In genomic region chr16:48361012-48361411, GRCh38 we compare ENCODE assay signal across 12 cellular contexts.
"Had no signal": no experiment of that assay in that cellular context is flagged by ENCODE, and none has a peak within 500 bp of the region (broad histone marks: within the 10 kb centered on the region; RNA-seq: fewer than 3 reads in every experiment).

No MANE protein-coding gene starts in this region.

- H3K27ac ChIP-seq: right atrium auricular region, tibial artery, vagina had no signal

- H3K27me3 Mint-ChIP-seq: naive thymus-derived CD4-positive, alpha-beta T cell had no signal

- H3K9me3 ChIP-seq: right atrium auricular region, tibial artery, vagina had no signal

- FAIRE-seq: astrocyte, endometrium, small intestine had no signal

- H3K4me3 ChIP-seq: right atrium auricular region, tibial artery, vagina had no signal

- H3K4me3 Mint-ChIP-seq: activated T-cell treated with anti-CD3 and anti-CD28 coated beads, Interleukin-2, amount 50 U/mL, for 4 hours; naive thymus-derived CD4-positive, alpha-beta T cell had no signal

- DNase-seq: activated T-cell treated with anti-CD3 and anti-CD28 coated beads, Interleukin-2, amount 50 U/mL, for 4 hours; mammary epithelial cell; naive thymus-derived CD4-positive, alpha-beta T cell; small intestine; tibial artery had no signal

- H3K9me3 Mint-ChIP-seq: activated T-cell treated with anti-CD3 and anti-CD28 coated beads, Interleukin-2, amount 50 U/mL, for 4 hours; naive thymus-derived CD4-positive, alpha-beta T cell had no signal

- H3K27me3 ChIP-seq: right atrium auricular region, tibial artery, vagina had no signal

- ATAC-seq: activated CD4-positive, CD25-positive, alpha-beta regulatory T cell treated with anti-CD3 and anti-CD28 coated beads, Interleukin-2, amount 50 U/mL, for 24 hours; activated T-cell treated with anti-CD3 and anti-CD28 coated beads, Interleukin-2, amount 50 U/mL, for 4 hours; esophagus mucosa; left lobe of liver; naive thymus-derived CD4-positive, alpha-beta T cell had no signal
